15 cellular contexts compared by ENCODE assay signal in the genomic region with DNA sequence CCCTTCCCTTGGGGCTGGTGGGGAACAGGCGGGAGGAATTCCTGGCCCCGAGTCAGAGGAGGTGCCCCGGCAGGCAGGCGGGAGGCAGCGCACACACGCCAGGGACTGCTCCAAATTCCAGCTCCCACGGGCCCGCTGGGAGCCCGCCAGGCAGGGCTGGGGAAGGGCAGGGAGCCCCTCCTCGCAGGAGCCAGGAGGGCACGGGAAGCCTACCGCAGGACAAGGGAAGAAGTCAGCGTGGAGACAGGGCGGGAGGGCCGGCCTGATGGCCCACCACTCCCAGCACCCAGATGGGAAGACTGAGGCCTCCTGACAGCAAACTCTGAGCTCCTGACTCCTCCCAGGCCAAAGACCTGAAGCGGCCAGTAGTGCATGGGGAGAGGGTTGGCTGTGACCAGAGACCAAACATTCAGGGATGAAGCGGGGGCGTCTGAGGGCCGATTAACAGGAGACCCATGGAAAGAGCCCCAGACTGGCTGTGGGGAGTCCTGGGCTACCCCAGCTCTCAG. TPM values are rescaled to one million over a fixed set of nuclear protein-coding genes. Genes with fewer than 3 reads are reported as not detected.
DNase-seq lines count a peak whose midpoint lies in the region; ATAC-seq and TF ChIP-seq lines count a peak whose summit lies in the region.
"Had no signal": no experiment of that assay in that cellular context is flagged by ENCODE, and none has a peak within 500 bp of the region (broad histone marks: within the 10 kb centered on the region; RNA-seq: fewer than 3 reads in every experiment).

No MANE protein-coding gene starts in this region.

- peak overlapping the region in 1 of 2 experiments; percentile 33 for H2BK12ac ChIP-seq in mesenchymal stem cell (ENCODE audit: low read length in 2 of 2)

- ATAC-seq in Panc1 (peak; percentile 5; the same call in 1 of the 2 replicates), GM21381 (IDR thresholded peaks at IDR 0.05; ENCODE audit: unreplicated experiment) (no peak)
- ATAC-seq: T-cell had no signal

- peak overlapping the region; percentile 6 for H2AK5ac ChIP-seq in mesenchymal stem cell (ENCODE audit: low read length, severe bottlenecking)

- peak overlapping the region; percentile 46 for H2BK5ac ChIP-seq in mesenchymal stem cell (ENCODE audit: low read depth, low read length, poor library complexity, severe bottlenecking)

- no TSS peak for BruUV-seq in Panc1 (replicated peaks; lab: Mats Ljungman, UMichigan)

- H3K36me3 ChIP-seq in Panc1 (ENCODE audit: control insufficient read depth, insufficient read depth, low read length) (no peaks in the 10 kb centered on the region), mesenchymal stem cell (ENCODE audit: control insufficient read depth in 1 of 2, insufficient read depth in 2 of 2, low read depth in 1 of 2, low read length in 2 of 2) (no peaks in the 10 kb centered on the region), tibial nerve (no peaks in the 10 kb centered on the region)

- H3K9me3 ChIP-seq in Panc1 (ENCODE audit: control insufficient read depth, insufficient read depth, low read depth, low read length): no peaks in the 10 kb centered on the region
- no peaks in the 10 kb centered on the region for H3K9me3 ChIP-seq in mesenchymal stem cell (ENCODE audit: control insufficient read depth, low read length)
- H3K9me3 ChIP-seq in tibial nerve: no peaks in the 10 kb centered on the region

- no peaks in the 10 kb centered on the region for H3K27me3 ChIP-seq in Panc1 (ENCODE audit: control insufficient read depth, insufficient read depth, low read length)
- H3K27me3 ChIP-seq in mesenchymal stem cell (ENCODE audit: control insufficient read depth in 1 of 2, insufficient read depth in 1 of 2, low read length in 2 of 2): peaks cover 0 to 51% of the 10 kb centered on the region in 2 experiments
- H3K27me3 ChIP-seq in tibial nerve: no peaks in the 10 kb centered on the region

- H4K91ac ChIP-seq in mesenchymal stem cell (ENCODE audit: low read length): peak overlapping the region; percentile 48

- DNase-seq in Panc1 (ENCODE audit: low read depth, low spot score) (no peak), epithelial cell of prostate (ENCODE audit: low read depth, low spot score) (no peak), mesenchymal stem cell (no peak), tibial nerve (ENCODE audit: low spot score in 2 of 2) (no peak), ecto neural progenitor cell (ENCODE audit: low spot score) (no peak), putamen (ENCODE audit: low spot score) (no peak)
- DNase-seq: activated CD8-positive, alpha-beta memory T cell treated with anti-CD3 and anti-CD28 coated beads, Interleukin-2, amount 50 U/mL, for 4 hours; activated naive CD8-positive, alpha-beta T cell treated with anti-CD3 and anti-CD28 coated beads for 36 hours; CD4-positive, alpha-beta T cell; H9; stimulated activated CD4-positive, alpha-beta T cell treated with anti-CD3 and anti-CD28 coated beads, Interleukin-4, amount 100 ng/mL, for 24 hours; stimulated activated naive B cell treated with anti-CD40 and anti-IgM and Interleukin-4, amounts not matched to agents 10 μg/mL and 1 μg/mL and 100 μg/mL, for 72 hours; T-cell had no signal

- peaks cover 67% of the 10 kb centered on the region for H3K4me1 ChIP-seq in Panc1 (ENCODE audit: control insufficient read depth, insufficient read depth, low read length)
- peaks cover 53% of the 10 kb centered on the region for H3K4me1 ChIP-seq in mesenchymal stem cell (ENCODE audit: control insufficient read depth, insufficient read depth, low read depth, low read length)
- H3K4me1 ChIP-seq in tibial nerve: peaks cover 0 to 80% (median 40%) of the 10 kb centered on the region in 4 donors

- no peak overlapping the region for H3K4me2 ChIP-seq in mesenchymal stem cell (ENCODE audit: low read length, poor library complexity, severe bottlenecking)

- no peak overlapping the region for H2BK15ac ChIP-seq in mesenchymal stem cell (ENCODE audit: low read depth, poor library complexity, severe bottlenecking)

- WGBS in mesenchymal stem cell: 78% methylated on average over 19 of the region's 19 CpGs
- 21 to 50% methylated on average over 17 to 19 of the region's 19 CpGs for WGBS in tibial nerve, 2 donors

- in situ Hi-C loops in Panc1 (cut with HindIII; ENCODE audit: low pct_unique_long_range_greater_than_20kb, low sequenced_read_pairs): no loop called here

- H3K27ac ChIP-seq in Panc1 (ENCODE audit: low read length): peak overlapping the region; percentile 90
- peak overlapping the region; percentile 28 for H3K27ac ChIP-seq in epithelial cell of prostate
- H3K27ac ChIP-seq in mesenchymal stem cell (ENCODE audit: low read length, poor library complexity, severe bottlenecking): peak overlapping the region; percentile 78
- H3K27ac ChIP-seq in tibial nerve: peak overlapping the region; percentile 46 to 86 (median 75)
- H3K27ac ChIP-seq: HL-60 had no signal

- peak overlapping the region in 1 of 2 experiments; percentile 8 for H3K4ac ChIP-seq in mesenchymal stem cell (ENCODE audit: low read depth in 1 of 2, low read length in 2 of 2)

- H3K4me3 ChIP-seq in Panc1 (ENCODE audit: low read depth in 2 of 2, low read length in 2 of 2) (no peak overlapping the region), mesenchymal stem cell (ENCODE audit: insufficient read depth in 1 of 2, low read depth in 1 of 2, low read length in 2 of 2) (no peak overlapping the region), tibial nerve (no peak overlapping the region)

- TF ChIP-seq EP300 in tibial nerve (IDR thresholded peaks at IDR 0.05): no peak

- H3K9ac ChIP-seq in mesenchymal stem cell (ENCODE audit: low read length): no peak overlapping the region

- TF ChIP-seq POLR2A in tibial nerve (IDR thresholded peaks at IDR 0.05): no peak

- H3K14ac ChIP-seq in mesenchymal stem cell (ENCODE audit: low read length in 2 of 2): peak overlapping the region in 1 of 2 experiments; percentile 3

- no peaks in the 10 kb centered on the region for H3K79me1 ChIP-seq in mesenchymal stem cell (replicated peaks; ENCODE audit: low read length, poor library complexity, severe bottlenecking)

- no peak for TF ChIP-seq CTCF in Panc1 (IDR thresholded peaks at IDR 0.05)
- no peak for TF ChIP-seq CTCF in tibial nerve (IDR thresholded peaks at IDR 0.05)

- POLR2A ChIA-PET in Panc1 (lab: Charles Lee): no interaction called here

- H2AFZ ChIP-seq in mesenchymal stem cell (ENCODE audit: low read depth, low read length): no peak overlapping the region

- H2BK120ac ChIP-seq in mesenchymal stem cell (ENCODE audit: low read depth, low read length): no peak overlapping the region

- CTCF ChIA-PET in Panc1 (lab: Charles Lee): interaction anchor here (0.6 to 0.7 kb wide), 2 partner anchors 10 to 233 kb away, joined by 3 read pairs; no protein-coding TSS in a partner anchor

- peak overlapping the region; percentile 88 for H4K8ac ChIP-seq in mesenchymal stem cell (ENCODE audit: low read length)

- peak overlapping the region; percentile 18 to 26 for H3K18ac ChIP-seq in mesenchymal stem cell (ENCODE audit: low read depth in 1 of 2, low read length in 2 of 2)

- H3K23ac ChIP-seq in mesenchymal stem cell (ENCODE audit: low read length in 2 of 2): no peak overlapping the region

- intact Hi-C loops in Panc1 (cut with micrococcal nuclease; ENCODE audit: unreplicated experiment): no loop called here

RNA-seq across cellular contexts. Expression of gene RPL3, which starts 22.4 kb away (rescaled TPM):
- total RNA-seq in Panc1 (2021; ENCODE audit: unreplicated experiment) (885 TPM), tibial nerve (1,000 to 10,000 TPM; 1,869 to 2,331 (median 1,970) TPM)
- polyA plus RNA-seq in Panc1 (2012; ENCODE audit: insufficient read length): 1,559 TPM
- polyA plus RNA-seq in mesenchymal stem cell (2013, experiment 1 of 2): 1,826 TPM
- polyA plus RNA-seq in mesenchymal stem cell (2013, experiment 2 of 2): 1,787 TPM

RNA-seq across cellular contexts. Expression of gene PDGFB, which starts 52.3 kb away (rescaled TPM):
- 78.0 TPM for total RNA-seq in Panc1 (2021; ENCODE audit: unreplicated experiment)
- polyA plus RNA-seq in Panc1 (2012; ENCODE audit: insufficient read length): 109 TPM
- polyA plus RNA-seq in mesenchymal stem cell (2013, experiment 1 of 2): 3.4 TPM
- 3.6 TPM for polyA plus RNA-seq in mesenchymal stem cell (2013, experiment 2 of 2)
- 10 to 100 TPM in 2 of 4 donors, 1 to 10 TPM in 2; 7.5 to 22.2 (median 10.2) TPM for total RNA-seq in tibial nerve

RNA-seq across cellular contexts. Expression of gene SYNGR1, which starts 52.8 kb away (rescaled TPM):
- total RNA-seq in Panc1 (2021; ENCODE audit: unreplicated experiment) (17.8 TPM), tibial nerve (10 to 100 TPM; 21.1 to 32.8 (median 25.5) TPM)
- 47.0 TPM for polyA plus RNA-seq in Panc1 (2012; ENCODE audit: insufficient read length)
- 22.3 TPM for polyA plus RNA-seq in mesenchymal stem cell (2013, experiment 1 of 2)
- polyA plus RNA-seq in mesenchymal stem cell (2013, experiment 2 of 2): 22.9 TPM

Comparison
In these comparisons a context has a peak if more than half of its experiments do, and no peak if none do; other contexts are left out.
1. H3K27ac ChIP-seq: peak in every context shown above with its lines; median percentile 90 in Panc1; 78 in mesenchymal stem cell; 75 in tibial nerve; 28 in epithelial cell of prostate.